ENCODE assay signal across 10 cellular contexts in the genomic region with DNA sequence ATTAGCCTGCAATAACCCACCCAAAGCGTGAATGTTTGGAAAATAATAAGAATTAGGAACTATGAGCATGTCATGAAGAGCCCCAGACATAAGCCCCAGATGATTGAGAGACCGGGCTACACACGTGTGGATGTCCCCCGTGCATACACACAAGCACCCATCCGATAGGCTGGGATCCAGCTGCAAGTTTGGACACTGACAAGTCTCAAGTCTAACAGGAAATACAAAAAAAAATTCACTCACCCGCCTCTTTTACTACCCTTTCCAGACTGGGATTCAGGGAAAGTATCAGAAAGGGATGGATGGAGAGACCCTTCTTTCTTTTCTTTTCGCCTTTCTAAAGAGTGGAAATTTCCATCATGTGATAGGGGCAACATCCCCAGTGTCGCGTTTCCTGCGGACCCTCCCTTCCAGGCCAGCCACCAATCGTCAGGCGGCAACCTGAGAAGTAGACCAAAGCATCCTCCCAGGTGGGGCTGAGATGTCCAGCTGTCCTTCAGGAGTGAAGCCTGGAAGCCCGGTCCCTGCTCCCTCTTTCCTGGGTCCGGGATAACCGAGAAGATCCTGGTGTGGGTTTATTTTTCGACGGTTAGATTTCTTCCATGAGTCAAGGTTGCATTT. TPM values are rescaled to one million over a fixed set of nuclear protein-coding genes. Genes with fewer than 3 reads are reported as not detected.
DNase-seq lines count a peak whose midpoint lies in the region; ATAC-seq, FAIRE-seq and TF ChIP-seq lines count a peak whose summit lies in the region.
"Had no signal": no experiment of that assay in that cellular context is flagged by ENCODE, and none has a peak within 500 bp of the region (broad histone marks: within the 10 kb centered on the region; RNA-seq: fewer than 3 reads in every experiment).

No MANE protein-coding gene starts in this region.

- TF ChIP-seq CTCF in brain microvascular endothelial cell (IDR thresholded peaks at IDR 0.05; ENCODE audit: low read depth, low read length, missing control alignments) = no peak
- TF ChIP-seq CTCF in keratinocyte (optimal IDR thresholded peaks at IDR 0.05 in 1 of 3, IDR thresholded peaks at IDR 0.05 in 1 of 3, conservative IDR thresholded peaks at IDR 0.05 in 1 of 3; ENCODE audit: extremely low read depth in 1 of 3, insufficient read depth in 2 of 3, low read length in 3 of 3) = no peak
- no peak for TF ChIP-seq CTCF in GM13976 (IDR thresholded peaks at IDR 0.05; ENCODE audit: borderline replicate concordance, control extremely low read depth, extremely low read depth, insufficient read depth, missing control alignments)

- H3K9me3 ChIP-seq in keratinocyte (ENCODE audit: control insufficient read depth, low read depth, low read length) = no peaks in the 10 kb centered on the region
- no peaks in the 10 kb centered on the region for H3K9me3 ChIP-seq in skeletal muscle tissue (ENCODE audit: control insufficient read depth in 3 of 3, low read length in 3 of 3)
- H3K9me3 ChIP-seq in SJCRH30 (replicated peaks) = 0 out of 2 replicates have a peak, but pooled peaks cover 5% of the 10 kb centered on the region

- H3K36me3 ChIP-seq in brain microvascular endothelial cell (replicated peaks) = no peaks in the 10 kb centered on the region
- H3K36me3 ChIP-seq in keratinocyte (ENCODE audit: control insufficient read depth in 2 of 2, extremely low read depth in 1 of 2, insufficient read depth in 2 of 2, low read length in 2 of 2) = no peaks in the 10 kb centered on the region
- H3K36me3 ChIP-seq in skeletal muscle tissue (ENCODE audit: control insufficient read depth in 3 of 3, insufficient read depth in 3 of 3, low read length in 3 of 3) = no peaks in the 10 kb centered on the region
- H3K36me3 ChIP-seq in SJCRH30 = no peaks in the 10 kb centered on the region

- H3K27ac ChIP-seq in brain microvascular endothelial cell = no peak overlapping the region
- H3K27ac ChIP-seq in keratinocyte (ENCODE audit: control insufficient read depth, insufficient read depth, low read length) = no peak overlapping the region
- peak overlapping the region; percentile 96 for H3K27ac ChIP-seq in skeletal muscle tissue (ENCODE audit: low read depth, low read length)
- H3K27ac ChIP-seq in SJCRH30 = no peak overlapping the region

- peak overlapping the region; percentile 51 for H3K4me3 ChIP-seq in brain microvascular endothelial cell (ENCODE audit: low read depth, low read length)
- H3K4me3 ChIP-seq in keratinocyte (ENCODE audit: control insufficient read depth in 2 of 3, extremely low read depth in 1 of 3, insufficient read depth in 2 of 3, low read depth in 1 of 3, low read length in 3 of 3) = peak overlapping the region in 1 of 3 experiments; percentile 71
- H3K4me3 ChIP-seq in skeletal muscle tissue (ENCODE audit: low read length in 3 of 3) = peak overlapping the region; percentile 71 to 83 (median 82)
- H3K4me3 ChIP-seq in SJCRH30 = no peak overlapping the region

- H2AFZ ChIP-seq in keratinocyte (ENCODE audit: control insufficient read depth, low read length) = peak overlapping the region; percentile 72

- H3K9ac ChIP-seq in keratinocyte (ENCODE audit: control insufficient read depth, extremely low read depth, insufficient read depth, low read length) (no peak overlapping the region), skeletal muscle tissue (ENCODE audit: low read depth in 1 of 3, low read length in 3 of 3) (peak overlapping the region; percentile 89 to 92 (median 92))

- no peak for ATAC-seq in HG02610 (IDR thresholded peaks at IDR 0.05; ENCODE audit: unreplicated experiment)

- no peaks in the 10 kb centered on the region for H3K79me2 ChIP-seq in keratinocyte (ENCODE audit: control insufficient read depth, insufficient read depth, low read length)

- dilution Hi-C loops in keratinocyte (cut with MboI; ENCODE audit: extremely low pct_ligation_motif_present, low sequenced_read_pairs) = no loop called here

- H3K4me1 ChIP-seq in keratinocyte (ENCODE audit: control insufficient read depth, extremely low read depth, insufficient read depth, low read length) = peaks cover 9% of the 10 kb centered on the region
- peaks cover 6 to 21% (median 7%) of the 10 kb centered on the region in 3 donors for H3K4me1 ChIP-seq in skeletal muscle tissue (ENCODE audit: control insufficient read depth in 3 of 3, insufficient read depth in 3 of 3, low read length in 3 of 3)
- no peaks in the 10 kb centered on the region for H3K4me1 ChIP-seq in SJCRH30

- peaks cover 12% of the 10 kb centered on the region for H3K27me3 ChIP-seq in brain microvascular endothelial cell (replicated peaks)
- H3K27me3 ChIP-seq in keratinocyte (ENCODE audit: control insufficient read depth, extremely low read depth, insufficient read depth, low read length) = peaks cover 11% of the 10 kb centered on the region
- H3K27me3 ChIP-seq in skeletal muscle tissue (ENCODE audit: control insufficient read depth in 3 of 3, insufficient read depth in 3 of 3, low read length in 3 of 3) = peaks cover 0 to 17% (median 0%) of the 10 kb centered on the region in 3 donors
- no peaks in the 10 kb centered on the region for H3K27me3 ChIP-seq in SJCRH30

- FAIRE-seq in keratinocyte (lab: Jason Lieb, UNC) = no peak

- in situ Hi-C loops in brain microvascular endothelial cell (cut with HindIII; ENCODE audit: low pct_ligation_motif_present, low sequenced_read_pairs) = no loop called here
- in situ Hi-C loops in GM13976 (cut with MboI; ENCODE audit: low sequenced_read_pairs, unreplicated experiment) = no loop called here

- DNase-seq in DMS53 (lab: John Stamatoyannopoulos, UW) (peak; percentile 46), DMS53 treated with DMSO at 0.1 percent for 48 hours (lab: John Stamatoyannopoulos, UW; ENCODE audit: unreplicated experiment) (no peak), brain microvascular endothelial cell (no peak), keratinocyte (ENCODE audit: low read depth, low spot score) (no peak), GM13976 (ENCODE audit: low spot score) (no peak), SJCRH30 (no peak)
- DNase-seq: activated T-cell treated with anti-CD3 and anti-CD28 coated beads, Interleukin-2, amount 50 U/mL, for 4 hours; nucleus accumbens had no signal

- no peaks in the 10 kb centered on the region for H4K20me1 ChIP-seq in keratinocyte (ENCODE audit: control insufficient read depth, extremely low read depth, insufficient read depth, low read length)

- H3K9me1 ChIP-seq in keratinocyte (ENCODE audit: control insufficient read depth, extremely low read depth, insufficient read depth, low read length) = no peaks in the 10 kb centered on the region

- peak overlapping the region; percentile 99 for H3K4me2 ChIP-seq in keratinocyte (ENCODE audit: control insufficient read depth, extremely low read depth, insufficient read depth, low read depth, low read length)

RNA-seq across cellular contexts. Expression of a gene that starts 6.4 kb away (rescaled TPM):
- 0.29 to 0.72 TPM (median 0.37 TPM) in 3 replicates for polyA plus RNA-seq in keratinocyte
- not detected for polyA plus RNA-seq in keratinocyte (2011; ENCODE audit: low read depth)
- polyA plus RNA-seq in keratinocyte (2011; cell fraction: cytosol; rRNA removed) = 0.65 and 1.1 TPM in 2 replicates
- 1.1 TPM in 2 replicates for polyA plus RNA-seq in keratinocyte (2011; cell fraction: nucleus; rRNA removed)
- 0.18 and 0.29 TPM in 2 replicates for polyA plus RNA-seq in keratinocyte (2012; ENCODE audit: low replicate concordance)
- 0.13 to 0.82 TPM (median 0.46 TPM) in 3 replicates for polyA minus RNA-seq in keratinocyte
- polyA minus RNA-seq in keratinocyte (2011; cell fraction: cytosol; rRNA and poly(A)+ RNA removed) = not detected
- 0.32 and 0.62 TPM in 2 replicates for polyA minus RNA-seq in keratinocyte (2011; cell fraction: nucleus; rRNA and poly(A)+ RNA removed)
- total RNA-seq in skeletal muscle tissue = 4.7 TPM
- total RNA-seq in SJCRH30 (2014; rRNA removed; shearing (Covaris generic)) = 3.9 and 5.5 TPM in 2 replicates
